ENCODE assay signal across 1 cellular context in the genomic region with DNA sequence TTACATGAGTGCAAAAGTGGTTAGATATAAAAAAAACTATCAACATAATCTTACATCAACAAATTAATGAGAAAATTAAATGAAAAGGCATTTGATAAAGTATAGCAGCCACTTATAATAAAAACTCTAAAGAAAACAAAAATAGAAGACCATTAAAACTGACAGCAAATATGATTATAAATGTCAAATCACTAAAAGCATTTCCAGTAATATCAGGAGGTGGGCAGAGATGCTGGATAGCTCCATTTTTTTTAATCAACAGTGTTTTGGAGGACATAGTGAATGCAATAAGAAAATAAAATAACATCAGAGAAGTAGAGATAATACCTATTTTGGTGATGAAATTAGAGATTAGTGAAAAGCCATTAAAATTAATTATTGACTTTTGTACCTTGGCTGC.
TF ChIP-seq lines count a peak whose summit lies in the region.

No MANE protein-coding gene starts in this region.

TF ChIP-seq in HepG2, 621 proteins besides CTCF, POLR2A, EP300 and RAD21 (continued from another document):
- TF ChIP-seq, protein P1, sequence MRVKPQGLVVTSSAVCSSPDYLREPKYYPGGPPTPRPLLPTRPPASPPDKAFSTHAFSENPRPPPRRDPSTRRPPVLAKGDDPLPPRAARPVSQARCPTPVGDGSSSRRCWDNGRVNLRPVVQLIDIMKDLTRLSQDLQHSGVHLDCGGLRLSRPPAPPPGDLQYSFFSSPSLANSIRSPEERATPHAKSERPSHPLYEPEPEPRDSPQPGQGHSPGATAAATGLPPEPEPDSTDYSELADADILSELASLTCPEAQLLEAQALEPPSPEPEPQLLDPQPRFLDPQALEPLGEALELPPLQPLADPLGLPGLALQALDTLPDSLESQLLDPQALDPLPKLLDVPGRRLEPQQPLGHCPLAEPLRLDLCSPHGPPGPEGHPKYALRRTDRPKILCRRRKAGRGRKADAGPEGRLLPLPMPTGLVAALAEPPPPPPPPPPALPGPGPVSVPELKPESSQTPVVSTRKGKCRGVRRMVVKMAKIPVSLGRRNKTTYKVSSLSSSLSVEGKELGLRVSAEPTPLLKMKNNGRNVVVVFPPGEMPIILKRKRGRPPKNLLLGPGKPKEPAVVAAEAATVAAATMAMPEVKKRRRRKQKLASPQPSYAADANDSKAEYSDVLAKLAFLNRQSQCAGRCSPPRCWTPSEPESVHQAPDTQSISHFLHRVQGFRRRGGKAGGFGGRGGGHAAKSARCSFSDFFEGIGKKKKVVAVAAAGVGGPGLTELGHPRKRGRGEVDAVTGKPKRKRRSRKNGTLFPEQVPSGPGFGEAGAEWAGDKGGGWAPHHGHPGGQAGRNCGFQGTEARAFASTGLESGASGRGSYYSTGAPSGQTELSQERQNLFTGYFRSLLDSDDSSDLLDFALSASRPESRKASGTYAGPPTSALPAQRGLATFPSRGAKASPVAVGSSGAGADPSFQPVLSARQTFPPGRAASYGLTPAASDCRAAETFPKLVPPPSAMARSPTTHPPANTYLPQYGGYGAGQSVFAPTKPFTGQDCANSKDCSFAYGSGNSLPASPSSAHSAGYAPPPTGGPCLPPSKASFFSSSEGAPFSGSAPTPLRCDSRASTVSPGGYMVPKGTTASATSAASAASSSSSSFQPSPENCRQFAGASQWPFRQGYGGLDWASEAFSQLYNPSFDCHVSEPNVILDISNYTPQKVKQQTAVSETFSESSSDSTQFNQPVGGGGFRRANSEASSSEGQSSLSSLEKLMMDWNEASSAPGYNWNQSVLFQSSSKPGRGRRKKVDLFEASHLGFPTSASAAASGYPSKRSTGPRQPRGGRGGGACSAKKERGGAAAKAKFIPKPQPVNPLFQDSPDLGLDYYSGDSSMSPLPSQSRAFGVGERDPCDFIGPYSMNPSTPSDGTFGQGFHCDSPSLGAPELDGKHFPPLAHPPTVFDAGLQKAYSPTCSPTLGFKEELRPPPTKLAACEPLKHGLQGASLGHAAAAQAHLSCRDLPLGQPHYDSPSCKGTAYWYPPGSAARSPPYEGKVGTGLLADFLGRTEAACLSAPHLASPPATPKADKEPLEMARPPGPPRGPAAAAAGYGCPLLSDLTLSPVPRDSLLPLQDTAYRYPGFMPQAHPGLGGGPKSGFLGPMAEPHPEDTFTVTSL (CRISPR knock-in tag; IDR thresholded peaks at IDR 0.05; ENCODE audit: borderline replicate concordance), result no peak
